1 cellular context compared by ENCODE assay signal in genomic region chr2:55609193-55609794, GRCh38.
TF ChIP-seq lines count a peak whose summit lies in the region.

No MANE protein-coding gene starts in this region.

TF ChIP-seq in A549, 52 proteins besides CTCF, POLR2A, EP300 and RAD21 (continued from another document):
- no peak for TF ChIP-seq ZC3H11A (IDR thresholded peaks at IDR 0.05)
- TF ChIP-seq CEBPB (IDR thresholded peaks at IDR 0.05) = no peak
- no peak for TF ChIP-seq FOXS1 (CRISPR knock-in tag; IDR thresholded peaks at IDR 0.05)
- no peak for TF ChIP-seq RFX5 (IDR thresholded peaks at IDR 0.05)
- no peak for TF ChIP-seq KDM5A (IDR thresholded peaks at IDR 0.05)
- no peak for TF ChIP-seq MAZ (IDR thresholded peaks at IDR 0.05; ENCODE audit: borderline replicate concordance, low read depth, low read length)
